ENCODE assay signal across 8 cellular contexts in genomic region chr1:2392071-2392442, GRCh38. TPM values are rescaled to one million over a fixed set of nuclear protein-coding genes. Genes with fewer than 3 reads are reported as not detected.
A peak's percentile ranks its signal among the peaks of the same experiment; 100 is the strongest.
DNase-seq lines count a peak whose midpoint lies in the region; ATAC-seq and TF ChIP-seq lines count a peak whose summit lies in the region.

No MANE protein-coding gene starts in this region.

- peak overlapping the region; percentile 94 for H3K4me3 Mint-ChIP-seq in activated naive CD8-positive, alpha-beta T cell

- no peak for ATAC-seq in heart left ventricle
- ATAC-seq in Right ventricle myocardium inferior, result no peak
- no peak for ATAC-seq in GM21737 (IDR thresholded peaks at IDR 0.05; ENCODE audit: unreplicated experiment)
- no peak for ATAC-seq in GM21825 (IDR thresholded peaks at IDR 0.05; ENCODE audit: unreplicated experiment)

- peak overlapping the region; percentile 66 to 99 (median 84) for H3K4me3 ChIP-seq in heart left ventricle
- peak overlapping the region; percentile 45 to 94 (median 57) for H3K4me3 ChIP-seq in thyroid gland (replicated peaks in 1 of 3)

- H3K27ac ChIP-seq in heart left ventricle (peak overlapping the region; percentile 60 to 95 (median 84)), layer of hippocampus (ENCODE audit: low read depth, low read length) (peak overlapping the region; percentile 76), thyroid gland (peak overlapping the region in 2 of 3 donors; percentile 44 to 78)

- H3K9me3 ChIP-seq in heart left ventricle (no peaks in the 10 kb centered on the region), thyroid gland (no peaks in the 10 kb centered on the region)

- no peak for TF ChIP-seq POLR2A in heart left ventricle (IDR thresholded peaks at IDR 0.05)
- no peak for TF ChIP-seq POLR2A in thyroid gland (IDR thresholded peaks at IDR 0.05)

- no peaks in the 10 kb centered on the region for H3K27me3 ChIP-seq in heart left ventricle
- no peaks in the 10 kb centered on the region for H3K27me3 ChIP-seq in layer of hippocampus (ENCODE audit: control insufficient read depth, insufficient read depth, low read length)
- H3K27me3 ChIP-seq in thyroid gland, result no peaks in the 10 kb centered on the region

- H3K4me1 ChIP-seq in heart left ventricle, result peaks cover 5 to 48% (median 26%) of the 10 kb centered on the region in 12 donors
- H3K4me1 ChIP-seq in thyroid gland, result peaks cover 26 to 33% of the 10 kb centered on the region in 2 donors

- peaks cover 29% of the 10 kb centered on the region for H3K4me1 Mint-ChIP-seq in activated naive CD8-positive, alpha-beta T cell (ENCODE audit: low read depth)

- H3K36me3 Mint-ChIP-seq in activated naive CD8-positive, alpha-beta T cell, result no peaks in the 10 kb centered on the region

- 0 to 1% (median 0%) methylated on average over 7 to 37 of the region's 37 CpGs for WGBS in heart left ventricle, 4 donors
- 2% methylated on average over 9 of the region's 37 CpGs; no CpG with 5 or more reads in 1 of the 2 donors for WGBS in thyroid gland, 2 donors

- H3K27me3 Mint-ChIP-seq in activated naive CD8-positive, alpha-beta T cell, result no peaks in the 10 kb centered on the region

- intact Hi-C loops in heart left ventricle (cut with DNase I), result loop anchor here in 1 of 10 donors (5.0 kb wide), 1 partner anchor 260 kb away; no protein-coding TSS in a partner anchor
- intact Hi-C loops in Right ventricle myocardium inferior (cut with DNase I), result no loop called here
- intact Hi-C loops in thyroid gland (cut with DNase I), result no loop called here

- H3K36me3 ChIP-seq in heart left ventricle (peaks cover 0 to 45% (median 24%) of the 10 kb centered on the region in 9 donors), thyroid gland (peaks cover 7 to 11% of the 10 kb centered on the region in 2 donors)

- H3K9me3 Mint-ChIP-seq in activated naive CD8-positive, alpha-beta T cell (ENCODE audit: low read depth), result no peaks in the 10 kb centered on the region

- TF ChIP-seq CTCF in heart left ventricle (IDR thresholded peaks at IDR 0.05) (no peak), thyroid gland (IDR thresholded peaks at IDR 0.05) (no peak)

- peak overlapping the region; percentile 68 for H3K27ac Mint-ChIP-seq in activated naive CD8-positive, alpha-beta T cell

- no peak for DNase-seq in heart left ventricle
- no peak for DNase-seq in Right ventricle myocardium inferior (ENCODE audit: missing footprints)
- DNase-seq in thyroid gland, result no peak
- no peak for DNase-seq in NCI-H2107 (lab: John Stamatoyannopoulos, UW)

RNA-seq across cellular contexts. Expression of gene RER1, which starts 0.4 kb away (rescaled TPM):
- total RNA-seq in heart left ventricle (100 to 1,000 TPM in 3 of 9 donors, 10 to 100 TPM in 6; 47.1 to 124 (median 78.3) TPM), Right ventricle myocardium inferior (85.8 TPM), thyroid gland (100 to 1,000 TPM in 1 of 4 donors, 10 to 100 TPM in 3; 73.5 to 101 (median 83.7) TPM)
- 10 to 100 TPM; 43.3 to 92.4 TPM for polyA plus RNA-seq in heart left ventricle

RNA-seq across cellular contexts. Expression of gene MORN1, which starts 0.7 kb away (rescaled TPM):
- total RNA-seq in heart left ventricle, result 1 to 10 TPM; 2.4 to 8.2 (median 3.8) TPM
- polyA plus RNA-seq in heart left ventricle, result 1 to 10 TPM; 2.2 to 4.0 TPM
- total RNA-seq in Right ventricle myocardium inferior, result 4.9 TPM
- total RNA-seq in thyroid gland, result 10 to 100 TPM; 23.3 to 45.3 (median 33.8) TPM

RNA-seq across cellular contexts. Expression of gene PEX10, which starts 20.3 kb away (rescaled TPM):
- 10 to 100 TPM; 17.2 to 26.5 (median 18.9) TPM for total RNA-seq in heart left ventricle
- 10 to 100 TPM; 14.7 to 18.6 TPM for polyA plus RNA-seq in heart left ventricle
- total RNA-seq in Right ventricle myocardium inferior, result 14.5 TPM
- total RNA-seq in thyroid gland, result 10 to 100 TPM; 25.0 to 35.2 (median 33.5) TPM
